20 cellular contexts compared by ENCODE assay signal in the genomic region with DNA sequence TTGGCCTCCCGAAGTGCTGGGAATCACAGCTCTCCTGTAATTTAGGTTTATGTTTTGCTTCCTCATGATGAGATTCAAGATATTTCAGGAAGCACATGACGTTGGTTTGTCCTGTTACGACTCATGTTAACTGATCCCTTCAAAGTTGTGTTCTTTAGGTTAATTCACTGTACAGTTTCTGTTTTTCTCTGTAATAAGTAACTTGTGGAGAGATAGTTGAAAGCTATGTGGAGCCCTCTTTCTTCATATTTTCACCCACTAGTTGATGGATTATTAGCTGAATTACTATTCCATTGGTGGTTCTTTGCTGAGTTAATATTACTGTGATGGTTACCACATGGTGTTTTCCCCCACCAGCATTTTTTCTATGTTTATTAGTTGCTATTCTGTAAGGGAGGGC. TPM values are rescaled to one million over a fixed set of nuclear protein-coding genes. Genes with fewer than 3 reads are reported as not detected.
A peak's percentile ranks its signal among the peaks of the same experiment; 100 is the strongest.
DNase-seq lines count a peak whose midpoint lies in the region; ATAC-seq, FAIRE-seq and TF ChIP-seq lines count a peak whose summit lies in the region.
"Had no signal": no experiment of that assay in that cellular context is flagged by ENCODE, and none has a peak within 500 bp of the region (broad histone marks: within the 10 kb centered on the region; RNA-seq: fewer than 3 reads in every experiment).

No MANE protein-coding gene starts in this region.

- peak; percentile 49 for FAIRE-seq in RCC 7860 (lab: Jason Lieb, UNC)
- FAIRE-seq: urothelium cell line had no signal

- H3K79me2 ChIP-seq in Karpas-422 (ENCODE audit: low read length): peaks cover 52% of the 10 kb centered on the region

- H3K9me2 ChIP-seq in Karpas-422 (replicated peaks; ENCODE audit: insufficient read depth, low read length): no peaks in the 10 kb centered on the region

- H3K4me1 Mint-ChIP-seq in endothelial cell (ENCODE audit: unreplicated experiment): no peaks in the 10 kb centered on the region

- TF ChIP-seq CTCF in endothelial cell (IDR thresholded peaks at IDR 0.05; ENCODE audit: unreplicated experiment): no peak

- no peak overlapping the region for H3K9ac ChIP-seq in Karpas-422 (ENCODE audit: low read length)
- H3K9ac ChIP-seq: GM23248 had no signal

- peaks cover 54% of the 10 kb centered on the region for H3K36me3 ChIP-seq in Karpas-422 (ENCODE audit: insufficient read depth, low read length)

- H3K9me3 ChIP-seq in Karpas-422 (ENCODE audit: low read length): no peaks in the 10 kb centered on the region

- H3K4me3 Mint-ChIP-seq in endothelial cell (ENCODE audit: unreplicated experiment): no peak overlapping the region
- H3K4me3 Mint-ChIP-seq: CD4-positive, alpha-beta T cell had no signal

- H3K27ac Mint-ChIP-seq in endothelial cell (ENCODE audit: unreplicated experiment): no peak overlapping the region
- H3K27ac Mint-ChIP-seq: CD4-positive, alpha-beta T cell had no signal

- peaks cover 37% of the 10 kb centered on the region for H3K36me3 Mint-ChIP-seq in endothelial cell (ENCODE audit: low read depth, unreplicated experiment)

- no peak overlapping the region for H2AFZ ChIP-seq in Karpas-422 (ENCODE audit: low read length)
- H2AFZ ChIP-seq: GM23248 had no signal

- H3K27ac ChIP-seq in Karpas-422 (ENCODE audit: low read length): no peak overlapping the region
- H3K27ac ChIP-seq: coronary artery, epithelial cell of prostate, GM23248, RWPE1, VCaP had no signal

- DNase-seq in Caki2 (ENCODE audit: low read depth) (peak; percentile 69), RCC 7860 (ENCODE audit: low spot score) (peak; percentile 22), Karpas-422 (no peak), endothelial cell (ENCODE audit: low spot score) (no peak), Kasumi-1 (lab: John Stamatoyannopoulos, UW) (no peak)
- DNase-seq in effector CD4-positive, alpha-beta T cell: no peak
- DNase-seq: activated naive CD4-positive, alpha-beta T cell treated with Interleukin-2 at 50 U/mL for 16 hours; CD4-positive, alpha-beta T cell; glutamatergic neuron; GM23248; mesendoderm; NCI-H1930; NCI-H748 treated with DMSO at 0.1 percent for 48 hours had no signal

- no peaks in the 10 kb centered on the region for H3K9me3 Mint-ChIP-seq in endothelial cell (ENCODE audit: unreplicated experiment)

- no peaks in the 10 kb centered on the region for H3K27me3 ChIP-seq in Karpas-422 (ENCODE audit: low read length)

- H3K27me3 Mint-ChIP-seq in endothelial cell (ENCODE audit: unreplicated experiment): no peaks in the 10 kb centered on the region
- H3K27me3 Mint-ChIP-seq: CD4-positive, alpha-beta T cell had no signal

- no peaks in the 10 kb centered on the region for H3K4me1 ChIP-seq in Karpas-422 (ENCODE audit: low read length)

- H4K20me1 ChIP-seq in Karpas-422 (ENCODE audit: insufficient read depth, low read depth, low read length): 0 out of 2 replicates have a peak, but pooled peaks cover 12% of the 10 kb centered on the region

- in situ Hi-C loops in Caki2 (cut with HindIII; ENCODE audit: low pct_unique_long_range_greater_than_20kb, low sequenced_read_pairs): no loop called here

- no peak overlapping the region for H3K4me3 ChIP-seq in Karpas-422 (ENCODE audit: low read length)
- H3K4me3 ChIP-seq: coronary artery, GM23248 had no signal

- H3K4me2 ChIP-seq in Karpas-422 (ENCODE audit: low read depth, low read length, poor library complexity, severe bottlenecking): no peak overlapping the region

- ATAC-seq in GM19467 (IDR thresholded peaks at IDR 0.05; ENCODE audit: unreplicated experiment) (peak; percentile 69), HG02981 (IDR thresholded peaks at IDR 0.05; ENCODE audit: unreplicated experiment) (peak; percentile 80)

RNA-seq across cellular contexts. Expression of gene CHCHD5, which starts 18.3 kb away (rescaled TPM):
- 26.0 and 36.0 TPM in 2 replicates for total RNA-seq in Caki2 (2014; rRNA removed; shearing (Covaris generic); ENCODE audit: low replicate concordance)
- total RNA-seq in Karpas-422 (2014; rRNA removed; shearing (Covaris generic); ENCODE audit: low replicate concordance): 30.0 and 37.4 TPM in 2 replicates
- 27.4 TPM for total RNA-seq in endothelial cell (ENCODE audit: unreplicated experiment)

RNA-seq across cellular contexts. Expression of gene POLR1B, which starts 23.8 kb away (rescaled TPM):
- 19.3 and 20.9 TPM in 2 replicates for total RNA-seq in Caki2 (2014; rRNA removed; shearing (Covaris generic); ENCODE audit: low replicate concordance)
- total RNA-seq in Karpas-422 (2014; rRNA removed; shearing (Covaris generic); ENCODE audit: low replicate concordance): 23.8 and 35.4 TPM in 2 replicates
- total RNA-seq in endothelial cell (ENCODE audit: unreplicated experiment): 22.1 TPM

Comparison
In these comparisons a context has a peak if more than half of its experiments do, and no peak if none do; other contexts are left out.
1. DNase-seq: peak in Caki2 (single experiment) and RCC 7860 (single experiment); none in Karpas-422 (single experiment), effector CD4-positive, alpha-beta T cell (single experiment), endothelial cell (single experiment) and Kasumi-1 (0 of 2).